In the genomic region with DNA sequence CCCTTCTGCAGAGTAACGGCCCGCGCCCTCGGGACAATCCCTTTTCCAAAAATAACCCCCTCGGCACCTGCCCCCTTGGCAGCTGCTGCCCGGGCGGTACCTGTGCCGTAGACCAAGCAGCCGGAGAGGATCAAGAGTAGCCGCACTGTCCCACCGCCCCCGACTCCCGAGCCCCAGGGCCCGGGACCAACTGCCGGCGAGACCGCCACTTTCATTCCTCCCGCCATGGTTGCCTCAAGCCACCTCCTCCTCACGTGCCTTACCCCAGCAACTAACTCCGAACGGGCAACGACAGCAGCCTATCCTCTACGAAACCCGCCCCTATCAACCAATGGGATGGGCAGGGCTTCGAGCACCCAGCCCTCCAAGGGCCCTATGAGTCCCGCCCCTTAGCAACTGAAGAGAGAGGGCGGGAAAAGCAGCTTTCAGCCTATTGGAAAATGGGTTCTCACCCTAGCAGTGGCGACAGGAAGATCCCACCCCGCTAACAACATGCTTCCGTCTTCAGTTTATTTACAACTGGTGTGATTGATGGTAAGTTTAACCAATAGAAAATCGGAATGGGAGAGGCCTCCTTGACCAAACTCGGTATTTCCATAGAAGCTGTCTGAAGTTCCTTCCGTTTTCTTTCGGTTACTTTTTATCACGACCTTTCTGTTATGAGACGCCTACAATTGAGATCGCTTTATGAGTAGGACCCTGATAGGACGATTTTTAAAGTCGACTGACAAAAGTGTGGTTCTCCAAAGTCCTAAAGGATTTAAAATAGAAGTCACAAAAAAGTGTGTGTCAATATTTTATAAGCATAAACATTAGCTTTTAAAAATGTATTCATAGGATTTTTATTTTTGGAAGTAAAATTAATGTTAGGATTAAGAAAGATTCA, we compare ENCODE assay signal across 8 cellular contexts. TPM values are rescaled to one million over a fixed set of nuclear protein-coding genes. Genes with fewer than 3 reads are reported as not detected.
DNase-seq lines count a peak whose midpoint lies in the region; ATAC-seq and TF ChIP-seq lines count a peak whose summit lies in the region.

NEMP1 (minus strand) TSS at position 273 of the 886 bp plus-strand sequence; CDS start at position 227, 46 bp downstream.

- TF ChIP-seq CTCF in GM12875 (IDR thresholded peaks at IDR 0.05; ENCODE audit: borderline replicate concordance, insufficient read depth, low read depth, low read length) (no peak), cardiac muscle cell (IDR thresholded peaks at IDR 0.05; ENCODE audit: low read depth, low read length) (no peak), type B pancreatic cell (conservative IDR thresholded peaks at IDR 0.05) (no peak)

- no peaks in the 10 kb centered on the region for H3K36me3 Mint-ChIP-seq in type B pancreatic cell

- ATAC-seq in HG02798 (IDR thresholded peaks at IDR 0.05; ENCODE audit: poor library complexity, unreplicated experiment) = peak; percentile 98

- peaks cover 4% of the 10 kb centered on the region for H3K79me2 ChIP-seq in trophoblast cell (ENCODE audit: control insufficient read depth, insufficient read depth, low read length, poor library complexity)

- H4K12ac ChIP-seq in trophoblast cell (ENCODE audit: low read depth, low read length) = peak within 1 kb of the TSS; percentile 37

- H3K27ac Mint-ChIP-seq in type B pancreatic cell = peak within 1 kb of the TSS; percentile 97

- peak within 1 kb of the TSS; percentile 21 for H4K91ac ChIP-seq in trophoblast cell (ENCODE audit: low read depth, low read length)

- no peak within 1 kb of the TSS for H2BK12ac ChIP-seq in trophoblast cell (ENCODE audit: low read length)

- peak; percentile 100 for DNase-seq in NCI-H1436 (lab: John Stamatoyannopoulos, UW)
- DNase-seq in T follicular helper cell (ENCODE audit: low read depth) = peak; percentile 95
- DNase-seq in adipocyte (ENCODE audit: low read depth) = peak; percentile 100
- DNase-seq in cardiac muscle cell (ENCODE audit: low read depth in 1 of 2, low spot score in 1 of 2) = peak; percentile 99 to 100
- peak; percentile 100 for DNase-seq in trophoblast cell
- DNase-seq in type B pancreatic cell (ENCODE audit: extremely low spot score, unreplicated experiment) = peak; percentile 93

- H3K4me1 ChIP-seq in adipocyte (ENCODE audit: control insufficient read depth, insufficient read depth, low read length) = peaks cover 12% of the 10 kb centered on the region
- H3K4me1 ChIP-seq in cardiac muscle cell (ENCODE audit: low read depth) = peaks cover 5% of the 10 kb centered on the region
- no peaks in the 10 kb centered on the region for H3K4me1 ChIP-seq in trophoblast cell (ENCODE audit: control insufficient read depth in 1 of 2, insufficient read depth in 2 of 2, low read length in 2 of 2)

- H3K4me3 ChIP-seq in GM12875 (ENCODE audit: low read depth, low read length) (peak within 1 kb of the TSS; percentile 78), adipocyte (ENCODE audit: low read length) (peak within 1 kb of the TSS; percentile 87), cardiac muscle cell (peak within 1 kb of the TSS; percentile 57), trophoblast cell (ENCODE audit: low read depth, low read length) (peak within 1 kb of the TSS; percentile 82)

- H3K14ac ChIP-seq in trophoblast cell (ENCODE audit: low read length) = peak within 1 kb of the TSS; percentile 39

- no CpG with 5 or more reads among the region's 39 CpGs for whole genome bisulfite sequencing in trophoblast cell (ENCODE audit: extremely low coverage, insufficient coverage, insufficient read length)

- peak within 1 kb of the TSS; percentile 83 for H3K9ac ChIP-seq in adipocyte (ENCODE audit: low read length)
- H3K9ac ChIP-seq in trophoblast cell (ENCODE audit: low read length) = peak within 1 kb of the TSS; percentile 85

- H3K27ac ChIP-seq in cardiac muscle cell (peak within 1 kb of the TSS; percentile 90), trophoblast cell (ENCODE audit: low read depth, low read length) (peak within 1 kb of the TSS; percentile 50)

- H3K9me3 Mint-ChIP-seq in type B pancreatic cell = no peaks in the 10 kb centered on the region

- no peak within 1 kb of the TSS for H2AK5ac ChIP-seq in trophoblast cell (ENCODE audit: low read length)

- H3K36me3 ChIP-seq in adipocyte (ENCODE audit: control insufficient read depth, insufficient read depth, low read length, severe bottlenecking) (no peaks in the 10 kb centered on the region), cardiac muscle cell (no peaks in the 10 kb centered on the region), trophoblast cell (ENCODE audit: control insufficient read depth in 1 of 2, insufficient read depth in 2 of 2, low read length in 2 of 2) (peaks cover 0 to 3% of the 10 kb centered on the region in 2 experiments)

- peak within 1 kb of the TSS; percentile 31 for H4K8ac ChIP-seq in trophoblast cell (ENCODE audit: low read depth, low read length)

- peak within 1 kb of the TSS; percentile 26 for H3K18ac ChIP-seq in trophoblast cell (ENCODE audit: low read length)

- peak within 1 kb of the TSS; percentile 35 for H2BK5ac ChIP-seq in trophoblast cell (ENCODE audit: low read depth, low read length, poor library complexity)

- H2AFZ ChIP-seq in trophoblast cell (ENCODE audit: insufficient read depth, low read length, poor library complexity) = peak within 1 kb of the TSS; percentile 5

- peak within 1 kb of the TSS; percentile 88 for H3K4me2 ChIP-seq in trophoblast cell (ENCODE audit: low read length)

- peaks cover 8% of the 10 kb centered on the region for H3K4me1 Mint-ChIP-seq in type B pancreatic cell (ENCODE audit: unreplicated experiment)

- H3K27me3 ChIP-seq in adipocyte (replicated peaks; ENCODE audit: control insufficient read depth, insufficient read depth, low read length) (no peaks in the 10 kb centered on the region), cardiac muscle cell (no peaks in the 10 kb centered on the region), trophoblast cell (ENCODE audit: insufficient read depth, low read length) (no peaks in the 10 kb centered on the region)

- peak within 1 kb of the TSS; percentile 95 for H3K4me3 Mint-ChIP-seq in type B pancreatic cell

- peak within 1 kb of the TSS; percentile 5 for H3K4ac ChIP-seq in trophoblast cell (ENCODE audit: low read depth, low read length)

- no peak within 1 kb of the TSS for H3K23ac ChIP-seq in trophoblast cell (ENCODE audit: low read length)

- H3K27me3 Mint-ChIP-seq in type B pancreatic cell = no peaks in the 10 kb centered on the region

- no peaks in the 10 kb centered on the region for H3K79me1 ChIP-seq in trophoblast cell (ENCODE audit: low read length)

- no peak within 1 kb of the TSS for H2BK120ac ChIP-seq in trophoblast cell (ENCODE audit: insufficient read depth, low read length, poor library complexity)

- H3K9me3 ChIP-seq in adipocyte (ENCODE audit: control insufficient read depth, low read length) (no peaks in the 10 kb centered on the region), cardiac muscle cell (ENCODE audit: low read depth) (no peaks in the 10 kb centered on the region), trophoblast cell (ENCODE audit: insufficient read depth, low read depth, low read length) (no peaks in the 10 kb centered on the region)

RNA-seq across cellular contexts. Expression of gene NEMP1, which starts in this region (rescaled TPM):
- total RNA-seq in cardiac muscle cell (4.4 and 8.8 TPM in 2 replicates), type B pancreatic cell (ENCODE audit: low replicate concordance) (17.4 and 32.0 TPM in 2 replicates)
- polyA plus RNA-seq in cardiac muscle cell = 5.8 and 6.6 TPM in 2 replicates
- polyA plus RNA-seq in trophoblast cell (2013) = 11.6 and 12.1 TPM in 2 replicates

Comparison
In these comparisons a context has a peak if more than half of its experiments do, and no peak if none do; other contexts are left out.
1. Peak in every context shown above with its lines: DNase-seq, ATAC-seq, H3K4me3 ChIP-seq and H3K27ac ChIP-seq.